21 cellular contexts compared by ENCODE assay signal in the genomic region with DNA sequence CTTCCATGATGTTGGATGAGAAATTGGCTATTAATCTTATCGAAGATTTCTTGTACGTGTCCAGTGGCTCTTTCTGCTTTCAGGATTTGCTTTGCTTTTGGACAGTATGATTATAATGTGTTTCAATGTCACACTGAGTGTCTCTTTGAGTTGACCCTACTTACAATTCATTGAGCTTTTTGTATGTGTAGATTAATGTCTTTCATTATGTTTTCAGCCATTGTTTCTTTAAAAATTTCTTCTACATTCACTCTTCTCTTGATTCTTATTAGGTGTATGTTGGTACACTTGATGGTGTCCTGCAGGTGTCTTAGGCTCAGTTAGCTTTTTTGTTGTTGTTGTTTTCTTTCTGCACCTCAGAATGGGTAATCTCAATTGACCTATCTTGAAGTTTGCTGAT. TPM values are rescaled to one million over a fixed set of nuclear protein-coding genes. Genes with fewer than 3 reads are reported as not detected.
DNase-seq lines count a peak whose midpoint lies in the region; ATAC-seq and TF ChIP-seq lines count a peak whose summit lies in the region.
"Had no signal": no experiment of that assay in that cellular context is flagged by ENCODE, and none has a peak within 500 bp of the region (broad histone marks: within the 10 kb centered on the region; RNA-seq: fewer than 3 reads in every experiment).

No MANE protein-coding gene starts in this region.

- in situ Hi-C loops in Panc1 (cut with HindIII; ENCODE audit: low pct_unique_long_range_greater_than_20kb, low sequenced_read_pairs) = no loop called here

- no peak overlapping the region for H3K23ac ChIP-seq in mesenchymal stem cell (ENCODE audit: low read length in 2 of 2)

- 100% methylated on average over 2 of the region's 2 CpGs for WGBS in mesenchymal stem cell
- 96 to 100% methylated on average over 2 of the region's 2 CpGs for WGBS in esophagus squamous epithelium, 2 donors

- peaks cover 52% of the 10 kb centered on the region for H3K36me3 Mint-ChIP-seq in activated CD8-positive, alpha-beta T cell treated with anti-CD3 and anti-CD28 coated beads for 36 hours (ENCODE audit: low read depth)
- peaks cover 54% of the 10 kb centered on the region for H3K36me3 Mint-ChIP-seq in activated CD8-positive, alpha-beta T cell treated with anti-CD3 and anti-CD28 coated beads, Interleukin-2, amount 10 ng/mL, durations not matched to agents 7 days and 5 days (ENCODE audit: low read depth)
- peaks cover 10 to 62% (median 45%) of the 10 kb centered on the region in 5 donors for H3K36me3 Mint-ChIP-seq in naive thymus-derived CD4-positive, alpha-beta T cell

- H3K27me3 ChIP-seq in Panc1 (ENCODE audit: control insufficient read depth, insufficient read depth, low read length) = no peaks in the 10 kb centered on the region
- H3K27me3 ChIP-seq in naive thymus-derived CD4-positive, alpha-beta T cell (ENCODE audit: control insufficient read depth in 2 of 2, insufficient read depth in 2 of 2, low read length in 2 of 2) = no peaks in the 10 kb centered on the region
- no peaks in the 10 kb centered on the region for H3K27me3 ChIP-seq in mesenchymal stem cell (ENCODE audit: control insufficient read depth in 1 of 2, insufficient read depth in 1 of 2, low read length in 2 of 2)
- H3K27me3 ChIP-seq in esophagus squamous epithelium = no peaks in the 10 kb centered on the region
- H3K27me3 ChIP-seq: BLaER1 had no signal

- CTCF ChIA-PET in activated CD8-positive, alpha-beta T cell treated with anti-CD3 and anti-CD28 coated beads for 36 hours (lab: Charles Lee) = interaction anchor here (0.9 to 3.7 kb wide), 3 partner anchors 55 to 112 kb away, joined by 4 to 23 read pairs (median 4); no protein-coding TSS in a partner anchor
- CTCF ChIA-PET in activated CD8-positive, alpha-beta T cell treated with anti-CD3 and anti-CD28 coated beads, Interleukin-2, amount 10 ng/mL, durations not matched to agents 7 days and 5 days (lab: Charles Lee) = interaction anchor here (1.1 to 3.2 kb wide), 2 partner anchors 9 to 74 kb away, joined by 3 to 11 read pairs; no protein-coding TSS in a partner anchor
- CTCF ChIA-PET in Panc1 (lab: Charles Lee) = no interaction called here
- CTCF ChIA-PET in naive thymus-derived CD4-positive, alpha-beta T cell (lab: Charles Lee) = interaction anchor here (0.6 to 3.7 kb wide), 4 partner anchors 11 to 424 kb away, joined by 3 to 18 read pairs (median 4); no protein-coding TSS in a partner anchor

- H2BK5ac ChIP-seq in mesenchymal stem cell (ENCODE audit: low read depth, low read length, poor library complexity, severe bottlenecking) = no peak overlapping the region

- no peak overlapping the region for H2BK12ac ChIP-seq in mesenchymal stem cell (ENCODE audit: low read length in 2 of 2)

- H3K9ac ChIP-seq in mesenchymal stem cell (ENCODE audit: low read length) = no peak overlapping the region
- H3K9ac ChIP-seq: BLaER1 had no signal

- H3K9me3 ChIP-seq in Panc1 (ENCODE audit: control insufficient read depth, insufficient read depth, low read depth, low read length) = peaks cover 7% of the 10 kb centered on the region; the same call in 1 of the 2 replicates
- H3K9me3 ChIP-seq in naive thymus-derived CD4-positive, alpha-beta T cell (ENCODE audit: control insufficient read depth in 2 of 3, low read length in 3 of 3) = peaks cover 0 to 6% (median 0%) of the 10 kb centered on the region in 3 experiments
- H3K9me3 ChIP-seq in mesenchymal stem cell (ENCODE audit: control insufficient read depth, low read length) = peaks cover 8% of the 10 kb centered on the region
- no peaks in the 10 kb centered on the region for H3K9me3 ChIP-seq in esophagus squamous epithelium
- H3K9me3 ChIP-seq: BLaER1 had no signal

- H3K4me3 ChIP-seq in Panc1 (ENCODE audit: low read depth in 2 of 2, low read length in 2 of 2) (no peak overlapping the region), mesenchymal stem cell (ENCODE audit: insufficient read depth in 1 of 2, low read depth in 1 of 2, low read length in 2 of 2) (no peak overlapping the region), esophagus squamous epithelium (no peak overlapping the region)
- no peak overlapping the region for H3K4me3 ChIP-seq in naive thymus-derived CD4-positive, alpha-beta T cell (ENCODE audit: low read length)
- H3K4me3 ChIP-seq: BLaER1, SK-N-MC had no signal

- H3K27ac Mint-ChIP-seq in activated CD8-positive, alpha-beta T cell treated with anti-CD3 and anti-CD28 coated beads for 36 hours = peak overlapping the region; percentile 8
- H3K27ac Mint-ChIP-seq in activated CD8-positive, alpha-beta T cell treated with anti-CD3 and anti-CD28 coated beads, Interleukin-2, amount 10 ng/mL, durations not matched to agents 7 days and 5 days = no peak overlapping the region
- H3K27ac Mint-ChIP-seq in naive thymus-derived CD4-positive, alpha-beta T cell = peak overlapping the region in 8 of 9 donors; percentile 1 to 70 (median 18)

- H3K79me1 ChIP-seq in mesenchymal stem cell (replicated peaks; ENCODE audit: low read length, poor library complexity, severe bottlenecking) = peaks cover 7% of the 10 kb centered on the region

- no peak overlapping the region for H2BK15ac ChIP-seq in mesenchymal stem cell (ENCODE audit: low read depth, poor library complexity, severe bottlenecking)

- POLR2A ChIA-PET in activated CD8-positive, alpha-beta T cell treated with anti-CD3 and anti-CD28 coated beads for 36 hours (lab: Charles Lee) = no interaction called here
- POLR2A ChIA-PET in activated CD8-positive, alpha-beta T cell treated with anti-CD3 and anti-CD28 coated beads, Interleukin-2, amount 10 ng/mL, durations not matched to agents 7 days and 5 days (lab: Charles Lee) = interaction anchor here (1.1 kb wide), 1 partner anchor 39 kb away, joined by 3 read pairs; no protein-coding TSS in a partner anchor
- POLR2A ChIA-PET in Panc1 (lab: Charles Lee) = no interaction called here
- POLR2A ChIA-PET in naive thymus-derived CD4-positive, alpha-beta T cell (lab: Charles Lee) = no interaction called here

- no peak overlapping the region for H3K14ac ChIP-seq in mesenchymal stem cell (ENCODE audit: low read length in 2 of 2)

- H3K27ac ChIP-seq in Panc1 (ENCODE audit: low read length) (no peak overlapping the region), mesenchymal stem cell (ENCODE audit: low read length, poor library complexity, severe bottlenecking) (no peak overlapping the region), esophagus squamous epithelium (no peak overlapping the region)
- H3K27ac ChIP-seq in naive thymus-derived CD4-positive, alpha-beta T cell (ENCODE audit: low read depth, low read length) = no peak overlapping the region
- H3K27ac ChIP-seq: BLaER1, SK-N-MC had no signal

- H4K91ac ChIP-seq in mesenchymal stem cell (ENCODE audit: low read length) = no peak overlapping the region

- intact Hi-C loops in activated CD8-positive, alpha-beta T cell treated with anti-CD3 and anti-CD28 coated beads for 36 hours (cut with micrococcal nuclease) = loop anchor here (5.0 kb wide), 1 partner anchor 58 kb away; the partner anchor contains the start of gene ANXA11
- intact Hi-C loops in Panc1 (cut with micrococcal nuclease; ENCODE audit: unreplicated experiment) (no loop called here), esophagus squamous epithelium (cut with DNase I) (loop anchor here (5.0 kb wide), 1 partner anchor 58 kb away; the partner anchor contains the start of gene ANXA11)
- intact Hi-C loops in naive thymus-derived CD4-positive, alpha-beta T cell (cut with micrococcal nuclease) = no loop called here

- no peak for ATAC-seq in activated CD8-positive, alpha-beta T cell treated with anti-CD3 and anti-CD28 coated beads for 36 hours
- no peak for ATAC-seq in activated CD8-positive, alpha-beta T cell treated with anti-CD3 and anti-CD28 coated beads, Interleukin-2, amount 10 ng/mL, durations not matched to agents 7 days and 5 days
- ATAC-seq in Panc1 (no peak), HG03025 (IDR thresholded peaks at IDR 0.05; ENCODE audit: low FRiP score, unreplicated experiment) (no peak), GM18867 (IDR thresholded peaks at IDR 0.05; ENCODE audit: unreplicated experiment) (no peak)
- no peak for ATAC-seq in naive thymus-derived CD4-positive, alpha-beta T cell

- no peak for TF ChIP-seq CTCF in activated CD8-positive, alpha-beta T cell treated with anti-CD3 and anti-CD28 coated beads for 36 hours (IDR thresholded peaks at IDR 0.05)
- TF ChIP-seq CTCF in Panc1 (IDR thresholded peaks at IDR 0.05) = no peak
- no peak for TF ChIP-seq CTCF in esophagus squamous epithelium (IDR thresholded peaks at IDR 0.05)

- H3K4ac ChIP-seq in mesenchymal stem cell (ENCODE audit: low read depth in 1 of 2, low read length in 2 of 2) = no peak overlapping the region

- no peak overlapping the region for H3K18ac ChIP-seq in mesenchymal stem cell (ENCODE audit: low read depth in 1 of 2, low read length in 2 of 2)

- H3K9me3 Mint-ChIP-seq in activated CD8-positive, alpha-beta T cell treated with anti-CD3 and anti-CD28 coated beads for 36 hours = peaks cover 21% of the 10 kb centered on the region
- no peaks in the 10 kb centered on the region for H3K9me3 Mint-ChIP-seq in activated CD8-positive, alpha-beta T cell treated with anti-CD3 and anti-CD28 coated beads, Interleukin-2, amount 10 ng/mL, durations not matched to agents 7 days and 5 days (ENCODE audit: insufficient read depth)
- peaks cover 0 to 29% (median 6%) of the 10 kb centered on the region in 11 donors for H3K9me3 Mint-ChIP-seq in naive thymus-derived CD4-positive, alpha-beta T cell

- H3K4me1 Mint-ChIP-seq in activated CD8-positive, alpha-beta T cell treated with anti-CD3 and anti-CD28 coated beads for 36 hours (ENCODE audit: low read depth) = peaks cover 13% of the 10 kb centered on the region
- peaks cover 23% of the 10 kb centered on the region for H3K4me1 Mint-ChIP-seq in activated CD8-positive, alpha-beta T cell treated with anti-CD3 and anti-CD28 coated beads, Interleukin-2, amount 10 ng/mL, durations not matched to agents 7 days and 5 days (ENCODE audit: low read depth)
- H3K4me1 Mint-ChIP-seq in naive thymus-derived CD4-positive, alpha-beta T cell = peaks cover 12 to 25% (median 17%) of the 10 kb centered on the region in 7 donors

- no peak overlapping the region for H3K4me2 ChIP-seq in mesenchymal stem cell (ENCODE audit: low read length, poor library complexity, severe bottlenecking)
- H3K4me2 ChIP-seq: BLaER1 had no signal

- DNase-seq in activated CD8-positive, alpha-beta T cell treated with anti-CD3 and anti-CD28 coated beads for 36 hours = no peak
- no peak for DNase-seq in activated CD8-positive, alpha-beta T cell treated with anti-CD3 and anti-CD28 coated beads, Interleukin-2, amount 10 ng/mL, durations not matched to agents 7 days and 5 days
- DNase-seq in Panc1 (ENCODE audit: low read depth, low spot score) (no peak), mesenchymal stem cell (no peak), esophagus squamous epithelium (lab: John Stamatoyannopoulos, UW) (no peak)
- DNase-seq in naive thymus-derived CD4-positive, alpha-beta T cell = no peak
- DNase-seq: COR-L47; DMS153; GDM1; GOT3; NCI-H1092 treated with DMSO at 0.1 percent for 48 hours; NCI-H1694; NCI-H748 treated with DMSO at 0.1 percent for 48 hours; NK-92 treated with Interleukin-12 subunit alpha and Interleukin-12 subunit beta, amount 100 ng/mL, for 24 hours; SHP77 had no signal

- no peak overlapping the region for H2BK120ac ChIP-seq in mesenchymal stem cell (ENCODE audit: low read depth, low read length)

- no peak overlapping the region for H2AFZ ChIP-seq in mesenchymal stem cell (ENCODE audit: low read depth, low read length)

- H3K36me3 ChIP-seq in Panc1 (ENCODE audit: control insufficient read depth, insufficient read depth, low read length) (0 out of 2 replicates have a peak, but pooled peaks cover 2% of the 10 kb centered on the region), mesenchymal stem cell (ENCODE audit: control insufficient read depth in 1 of 2, insufficient read depth in 2 of 2, low read depth in 1 of 2, low read length in 2 of 2) (peaks cover 40 to 69% of the 10 kb centered on the region in 2 experiments), esophagus squamous epithelium (peaks cover 0 to 69% (median 5%) of the 10 kb centered on the region in 3 donors)
- H3K36me3 ChIP-seq in naive thymus-derived CD4-positive, alpha-beta T cell (ENCODE audit: control insufficient read depth in 2 of 3, insufficient read depth in 3 of 3, low read length in 3 of 3) = peaks cover 0 to 46% (median 8%) of the 10 kb centered on the region in 3 experiments

- no peak overlapping the region for H4K8ac ChIP-seq in mesenchymal stem cell (ENCODE audit: low read length)

- H2AK5ac ChIP-seq in mesenchymal stem cell (ENCODE audit: low read length, severe bottlenecking) = no peak overlapping the region

- TF ChIP-seq POLR2A in esophagus squamous epithelium (IDR thresholded peaks at IDR 0.05) = no peak

- H3K4me1 ChIP-seq in Panc1 (ENCODE audit: control insufficient read depth, insufficient read depth, low read length) (peaks cover 7% of the 10 kb centered on the region), mesenchymal stem cell (ENCODE audit: control insufficient read depth, insufficient read depth, low read depth, low read length) (peaks cover 2% of the 10 kb centered on the region), esophagus squamous epithelium (peaks cover 6 to 19% (median 9%) of the 10 kb centered on the region in 3 donors)
- peaks cover 7% of the 10 kb centered on the region in 2 donors for H3K4me1 ChIP-seq in naive thymus-derived CD4-positive, alpha-beta T cell (ENCODE audit: control insufficient read depth in 2 of 2, insufficient read depth in 2 of 2, low read length in 2 of 2)

- BruUV-seq in Panc1 (replicated peaks; lab: Mats Ljungman, UMichigan) = TSS peak; percentile 36

- H3K27me3 Mint-ChIP-seq in activated CD8-positive, alpha-beta T cell treated with anti-CD3 and anti-CD28 coated beads for 36 hours = no peaks in the 10 kb centered on the region
- H3K27me3 Mint-ChIP-seq in activated CD8-positive, alpha-beta T cell treated with anti-CD3 and anti-CD28 coated beads, Interleukin-2, amount 10 ng/mL, durations not matched to agents 7 days and 5 days (ENCODE audit: low read depth) = no peaks in the 10 kb centered on the region
- H3K27me3 Mint-ChIP-seq in naive thymus-derived CD4-positive, alpha-beta T cell = no peaks in the 10 kb centered on the region

- no peak overlapping the region for H3K4me3 Mint-ChIP-seq in activated CD8-positive, alpha-beta T cell treated with anti-CD3 and anti-CD28 coated beads for 36 hours
- no peak overlapping the region for H3K4me3 Mint-ChIP-seq in activated CD8-positive, alpha-beta T cell treated with anti-CD3 and anti-CD28 coated beads, Interleukin-2, amount 10 ng/mL, durations not matched to agents 7 days and 5 days
- no peak overlapping the region for H3K4me3 Mint-ChIP-seq in naive thymus-derived CD4-positive, alpha-beta T cell

RNA-seq across cellular contexts. Expression of gene PLAC9, which starts 16.6 kb away (rescaled TPM):
- total RNA-seq in activated CD8-positive, alpha-beta T cell treated with anti-CD3 and anti-CD28 coated beads for 36 hours = not detected
- not detected for total RNA-seq in activated CD8-positive, alpha-beta T cell treated with anti-CD3 and anti-CD28 coated beads, Interleukin-2, amount 10 ng/mL, durations not matched to agents 7 days and 5 days
- total RNA-seq in Panc1 (2021; ENCODE audit: unreplicated experiment) (not detected), esophagus squamous epithelium (10 to 100 TPM in 1 of 4 donors, 1 to 10 TPM in 3; 2.7 to 22.1 (median 3.0) TPM)
- polyA plus RNA-seq in Panc1 (2012; ENCODE audit: insufficient read length) = 0.91 TPM
- not detected for total RNA-seq in naive thymus-derived CD4-positive, alpha-beta T cell
- not detected for polyA plus RNA-seq in naive thymus-derived CD4-positive, alpha-beta T cell
- polyA plus RNA-seq in mesenchymal stem cell (2013, experiment 1 of 2) = 1.6 TPM
- 2.0 TPM for polyA plus RNA-seq in mesenchymal stem cell (2013, experiment 2 of 2)
- total RNA-seq: Daoy, NCI-H460 had no signal

RNA-seq across cellular contexts. Expression of gene ANXA11, which starts 56.2 kb away (rescaled TPM):
- 100 to 1,000 TPM; 226 to 238 TPM for total RNA-seq in activated CD8-positive, alpha-beta T cell treated with anti-CD3 and anti-CD28 coated beads for 36 hours
- total RNA-seq in activated CD8-positive, alpha-beta T cell treated with anti-CD3 and anti-CD28 coated beads, Interleukin-2, amount 10 ng/mL, durations not matched to agents 7 days and 5 days = 100 to 1,000 TPM; 249 to 277 TPM
- total RNA-seq in Panc1 (2021; ENCODE audit: unreplicated experiment) (241 TPM), esophagus squamous epithelium (100 to 1,000 TPM; 131 to 243 (median 163) TPM)
- polyA plus RNA-seq in Panc1 (2012; ENCODE audit: insufficient read length) = 310 TPM
- 100 to 1,000 TPM; 189 to 247 (median 231) TPM for total RNA-seq in naive thymus-derived CD4-positive, alpha-beta T cell
- polyA plus RNA-seq in naive thymus-derived CD4-positive, alpha-beta T cell = 100 to 1,000 TPM; 212 to 278 TPM
- 670 TPM for polyA plus RNA-seq in mesenchymal stem cell (2013, experiment 1 of 2)
- polyA plus RNA-seq in mesenchymal stem cell (2013, experiment 2 of 2) = 665 TPM

Comparison
In these comparisons a context has a peak if more than half of its experiments do, and no peak if none do; other contexts are left out.
1. intact Hi-C loops: an anchor here in activated CD8-positive, alpha-beta T cell treated with anti-CD3 and anti-CD28 coated beads for 36 hours (5.0 kb wide) and esophagus squamous epithelium (5.0 kb wide); none called in Panc1 and naive thymus-derived CD4-positive, alpha-beta T cell.